In genomic region chr10:73495226-73495883, GRCh38 we compare ENCODE assay signal across 8 cellular contexts. TPM values are rescaled to one million over a fixed set of nuclear protein-coding genes. Genes with fewer than 3 reads are reported as not detected.
A peak's percentile ranks its signal among the peaks of the same experiment; 100 is the strongest.
DNase-seq lines count a peak whose midpoint lies in the region; ATAC-seq and TF ChIP-seq lines count a peak whose summit lies in the region.

No MANE protein-coding gene starts in this region.

- peak overlapping the region; percentile 82 for H3K4me2 ChIP-seq in H9 (ENCODE audit: insufficient read depth, insufficient read length, low read length)
- H3K4me2 ChIP-seq in Loucy (ENCODE audit: low read depth, low read length, poor library complexity, severe bottlenecking) = peak overlapping the region; percentile 87

- ATAC-seq in activated naive CD8-positive, alpha-beta T cell treated with anti-CD3 and anti-CD28 coated beads, Interleukin-2, amount 10 ng/mL, durations not matched to agents 7 days and 5 days (ENCODE audit: low read depth) = peak; percentile 93
- peak; percentile 96 to 97 for ATAC-seq in upper lobe of left lung (ENCODE audit: low FRiP score in 2 of 2)

- H3K9me3 ChIP-seq in H9 (ENCODE audit: control insufficient read depth, low read depth, low read length) (no peaks in the 10 kb centered on the region), Loucy (ENCODE audit: insufficient read depth, low read depth, low read length) (no peaks in the 10 kb centered on the region), cardiac muscle cell (ENCODE audit: low read depth) (no peaks in the 10 kb centered on the region), upper lobe of left lung (no peaks in the 10 kb centered on the region)

- peaks cover 9% of the 10 kb centered on the region; the same call in 1 of the 2 replicates for H3K79me2 ChIP-seq in H9 (ENCODE audit: insufficient read depth, low read length)
- peaks cover 44% of the 10 kb centered on the region for H3K79me2 ChIP-seq in Loucy (ENCODE audit: insufficient read depth, low read length)

- H3K23ac ChIP-seq in H9 (ENCODE audit: insufficient read length, low read depth, low read length) = no peak overlapping the region

- no peak overlapping the region for H4K91ac ChIP-seq in H9 (ENCODE audit: insufficient read length, low read depth, low read length)

- no peaks in the 10 kb centered on the region for H4K20me1 ChIP-seq in H9 (ENCODE audit: control insufficient read depth, insufficient read depth, insufficient read length)
- H4K20me1 ChIP-seq in Loucy (ENCODE audit: insufficient read depth, low read length, poor library complexity, severe bottlenecking) = peaks cover 26% of the 10 kb centered on the region

- no peak overlapping the region for H2BK15ac ChIP-seq in H9 (ENCODE audit: low read depth, low read length)

- no peaks in the 10 kb centered on the region for H3K23me2 ChIP-seq in H9 (ENCODE audit: insufficient read length, low read depth, low read length, poor library complexity, severe bottlenecking)

- peaks cover 16 to 17% of the 10 kb centered on the region in 2 experiments for H3K4me1 Mint-ChIP-seq in H9
- H3K4me1 Mint-ChIP-seq in activated naive CD8-positive, alpha-beta T cell treated with anti-CD3 and anti-CD28 coated beads, Interleukin-2, amount 10 ng/mL, durations not matched to agents 7 days and 5 days = peaks cover 27% of the 10 kb centered on the region

- H2BK120ac ChIP-seq in H9 (ENCODE audit: low read depth, low read length, poor library complexity, severe bottlenecking) = no peak overlapping the region

- H3K9me2 ChIP-seq in Loucy (replicated peaks; ENCODE audit: low read depth, low read length) = no peaks in the 10 kb centered on the region

- peak overlapping the region; percentile 92 to 93 for H3K4me3 Mint-ChIP-seq in H9
- peak overlapping the region; percentile 98 for H3K4me3 Mint-ChIP-seq in activated naive CD8-positive, alpha-beta T cell treated with anti-CD3 and anti-CD28 coated beads, Interleukin-2, amount 10 ng/mL, durations not matched to agents 7 days and 5 days

- H2AFZ ChIP-seq in H9 (ENCODE audit: low read length) (no peak overlapping the region), Loucy (ENCODE audit: low read length) (peak overlapping the region; percentile 65)

- H3K14ac ChIP-seq in H9 (ENCODE audit: insufficient read depth, low read length) = no peak overlapping the region

- no peak overlapping the region for H3K56ac ChIP-seq in H9 (ENCODE audit: insufficient read length, low read depth, low read length)

- H3K18ac ChIP-seq in H9 (ENCODE audit: insufficient read length, low read depth, low read length) = peak overlapping the region; percentile 9

- H3K27ac ChIP-seq in H9 (ENCODE audit: insufficient read length, low read depth, low read length) = no peak overlapping the region
- peak overlapping the region; percentile 99 for H3K27ac ChIP-seq in cardiac muscle cell
- peak overlapping the region; percentile 97 to 99 (median 98) for H3K27ac ChIP-seq in upper lobe of left lung

- H3K4me1 ChIP-seq in H9 (ENCODE audit: insufficient read depth, low read length) = no peaks in the 10 kb centered on the region; the same call in 1 of the 2 replicates
- peaks cover 39% of the 10 kb centered on the region for H3K4me1 ChIP-seq in Loucy (ENCODE audit: insufficient read depth, low read length, poor library complexity, severe bottlenecking)
- peaks cover 19% of the 10 kb centered on the region for H3K4me1 ChIP-seq in cardiac muscle cell (ENCODE audit: low read depth)
- peaks cover 31 to 48% (median 35%) of the 10 kb centered on the region in 4 donors for H3K4me1 ChIP-seq in upper lobe of left lung

- WGBS in H9 (ENCODE audit: extremely low coverage, insufficient read length, low lambda C conversion rate) = no CpG with 5 or more reads among the region's 55 CpGs
- 0 to 1% methylated on average over 8 to 29 of the region's 55 CpGs for WGBS in upper lobe of left lung, 2 donors

- intact Hi-C loops in posterior vena cava (cut with DNase I) = no loop called here

- TF ChIP-seq CTCF in H9 (conservative IDR thresholded peaks at IDR 0.05) (no peak), Loucy (conservative IDR thresholded peaks at IDR 0.05; ENCODE audit: low read length) (no peak), cardiac muscle cell (IDR thresholded peaks at IDR 0.05; ENCODE audit: low read depth, low read length) (no peak), upper lobe of left lung (IDR thresholded peaks at IDR 0.05) (peak in 1 of 6 experiments; percentile 10)

- H3K4me3 ChIP-seq in GM08714 (ENCODE audit: low read length) (peak overlapping the region; percentile 90), Loucy (ENCODE audit: low read length, poor library complexity, severe bottlenecking) (peak overlapping the region; percentile 78), cardiac muscle cell (peak overlapping the region; percentile 54), upper lobe of left lung (peak overlapping the region; percentile 59 to 86 (median 78))

- peak in 3 of 4 donors; percentile 26 to 91 (median 84) for TF ChIP-seq POLR2A in upper lobe of left lung (IDR thresholded peaks at IDR 0.05)

- no peak overlapping the region for H2BK20ac ChIP-seq in H9 (ENCODE audit: low read depth, low read length, poor library complexity, severe bottlenecking)

- H3K27me3 ChIP-seq in H9 (ENCODE audit: insufficient read depth, low read length) (no peaks in the 10 kb centered on the region), Loucy (ENCODE audit: insufficient read depth, low read length, poor library complexity, severe bottlenecking) (no peaks in the 10 kb centered on the region), cardiac muscle cell (no peaks in the 10 kb centered on the region), upper lobe of left lung (no peaks in the 10 kb centered on the region)

- H3K36me3 ChIP-seq in Loucy (ENCODE audit: insufficient read depth, low read length) = no peaks in the 10 kb centered on the region
- H3K36me3 ChIP-seq in cardiac muscle cell = peaks cover 8% of the 10 kb centered on the region
- peaks cover 0 to 27% (median 15%) of the 10 kb centered on the region in 4 donors for H3K36me3 ChIP-seq in upper lobe of left lung

- DNase-seq in H9 (no peak), SKM-1 treated with dmso at 0.1 percent for 144 hours (lab: John Stamatoyannopoulos, UW; ENCODE audit: unreplicated experiment) (peak; percentile 85), cardiac muscle cell (ENCODE audit: low read depth in 1 of 2, low spot score in 1 of 2) (peak; percentile 82 to 90), posterior vena cava (ENCODE audit: low spot score) (peak; percentile 97), upper lobe of left lung (peak; percentile 95 to 96)
- DNase-seq in activated naive CD8-positive, alpha-beta T cell treated with anti-CD3 and anti-CD28 coated beads, Interleukin-2, amount 10 ng/mL, durations not matched to agents 7 days and 5 days = peak; percentile 89

- POLR2A ChIA-PET in activated naive CD8-positive, alpha-beta T cell treated with anti-CD3 and anti-CD28 coated beads, Interleukin-2, amount 10 ng/mL, durations not matched to agents 7 days and 5 days (lab: Charles Lee) = interaction anchor here (0.6 to 2.5 kb wide), 17 partner anchors 9 to 401 kb away, joined by 3 to 20 read pairs (median 4); partner anchors contain the start of genes ANXA7, CFAP70, CHCHD1 and DNAJC9

- H3K9ac ChIP-seq in H9 (ENCODE audit: extremely low read depth, insufficient read length, low read length) (peak overlapping the region; percentile 5), Loucy (ENCODE audit: low read depth, low read length, poor library complexity, severe bottlenecking) (peak overlapping the region; percentile 84)

- H3K4ac ChIP-seq in H9 (ENCODE audit: low read depth, low read length) = no peak overlapping the region

- no peak overlapping the region for H4K8ac ChIP-seq in H9 (replicated peaks; ENCODE audit: insufficient read length, low read depth, low read length)

- H3T11ph ChIP-seq in H9 (ENCODE audit: low read length) = no peak overlapping the region

- H4K5ac ChIP-seq in H9 (ENCODE audit: insufficient read length, low read depth, low read length) = no peak overlapping the region

- H3K27ac Mint-ChIP-seq in H9 = peak overlapping the region; percentile 72 to 95 (median 91)
- H3K27ac Mint-ChIP-seq in activated naive CD8-positive, alpha-beta T cell treated with anti-CD3 and anti-CD28 coated beads, Interleukin-2, amount 10 ng/mL, durations not matched to agents 7 days and 5 days = peak overlapping the region; percentile 96

- H2BK5ac ChIP-seq in H9 (ENCODE audit: insufficient read length, low read length) = no peak overlapping the region

- H3K79me1 ChIP-seq in H9 (ENCODE audit: insufficient read depth, low read depth, low read length, poor library complexity, severe bottlenecking) = peaks cover 5% of the 10 kb centered on the region

- H3K36me3 Mint-ChIP-seq in H9 (ENCODE audit: insufficient read depth in 1 of 3, low read depth in 3 of 3) = peaks cover 4 to 22% (median 19%) of the 10 kb centered on the region in 3 experiments; a peak in 6 of 7 replicates
- peaks cover 12% of the 10 kb centered on the region for H3K36me3 Mint-ChIP-seq in activated naive CD8-positive, alpha-beta T cell treated with anti-CD3 and anti-CD28 coated beads, Interleukin-2, amount 10 ng/mL, durations not matched to agents 7 days and 5 days

- no peak overlapping the region for H2AK5ac ChIP-seq in H9 (ENCODE audit: insufficient read length, low read length)

- no peak overlapping the region for H2BK12ac ChIP-seq in H9 (ENCODE audit: insufficient read length, low read depth, low read length)

- peak in 1 of 4 donors; percentile 56 for TF ChIP-seq EP300 in upper lobe of left lung (IDR thresholded peaks at IDR 0.05)

- H3K27me3 Mint-ChIP-seq in H9 (ENCODE audit: low read depth) = no peaks in the 10 kb centered on the region
- H3K27me3 Mint-ChIP-seq in activated naive CD8-positive, alpha-beta T cell treated with anti-CD3 and anti-CD28 coated beads, Interleukin-2, amount 10 ng/mL, durations not matched to agents 7 days and 5 days = no peaks in the 10 kb centered on the region

- H3K9me3 Mint-ChIP-seq in H9 = no peaks in the 10 kb centered on the region; a peak in 1 of 5 replicates
- H3K9me3 Mint-ChIP-seq in activated naive CD8-positive, alpha-beta T cell treated with anti-CD3 and anti-CD28 coated beads, Interleukin-2, amount 10 ng/mL, durations not matched to agents 7 days and 5 days = no peaks in the 10 kb centered on the region

- H3F3A ChIP-seq in Loucy (ENCODE audit: low read depth) = 0 out of 2 replicates have a peak, but pooled peaks cover 5% of the 10 kb centered on the region

RNA-seq across cellular contexts. Expression of gene PPP3CB, which starts 0.5 kb away (rescaled TPM):
- total RNA-seq in H9 (2021) (37.2 and 37.3 TPM in 2 replicates), cardiac muscle cell (22.6 and 45.2 TPM in 2 replicates), posterior vena cava (10 to 100 TPM; 70.4 to 76.3 TPM), upper lobe of left lung (10 to 100 TPM; 24.3 to 42.4 (median 32.9) TPM)
- 10 to 100 TPM; 41.7 to 42.2 TPM for total RNA-seq in activated naive CD8-positive, alpha-beta T cell treated with anti-CD3 and anti-CD28 coated beads, Interleukin-2, amount 10 ng/mL, durations not matched to agents 7 days and 5 days
- polyA plus RNA-seq in cardiac muscle cell = 13.3 and 14.3 TPM in 2 replicates
